25 cellular contexts compared by ENCODE assay signal in the genomic region with DNA sequence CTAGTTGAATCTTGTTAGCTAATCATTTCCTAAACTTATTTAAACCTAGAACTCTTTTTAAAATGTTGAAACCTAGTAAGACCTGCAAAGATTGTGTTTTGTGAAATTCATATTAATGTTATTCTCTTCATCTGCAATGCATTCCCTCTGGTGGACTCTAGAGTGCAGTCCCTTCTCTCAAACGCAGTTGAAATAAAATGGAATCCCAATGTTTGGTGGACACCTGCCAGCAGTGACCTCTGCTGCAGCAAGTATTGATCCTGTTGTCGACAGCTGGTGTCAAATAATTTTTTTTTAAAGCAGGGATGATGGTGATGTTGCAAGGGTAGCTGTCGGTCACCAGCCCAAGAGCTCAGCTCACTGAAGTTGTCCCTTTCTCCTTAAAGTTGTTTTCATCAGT.
"Had no signal": no experiment of that assay in that cellular context is flagged by ENCODE, and none has a peak within 500 bp of the region (broad histone marks: within the 10 kb centered on the region; RNA-seq: fewer than 3 reads in every experiment).

No MANE protein-coding gene starts in this region.

- DNase-seq: activated CD4-positive, alpha-beta T cell treated with anti-CD3 and anti-CD28 coated beads for 36 hours; activated CD4-positive, alpha-beta T cell treated with anti-CD3 and anti-CD28 coated beads, Interleukin-2, amount 10 ng/mL, durations not matched to agents 7 days and 5 days; activated CD4-positive, alpha-beta T cell treated with anti-CD3 and anti-CD28 coated beads, Interleukin-2, amount 50 U/mL, for 48 hours; activated CD8-positive, alpha-beta T cell treated with anti-CD3 and anti-CD28 coated beads, Interleukin-2, amount 10 ng/mL, durations not matched to agents 7 days and 5 days; activated gamma-delta T cell; activated naive CD4-positive, alpha-beta T cell treated with Interleukin-2 at 50 U/mL for 16 hours; activated naive CD8-positive, alpha-beta T cell treated with anti-CD3 and anti-CD28 coated beads, Interleukin-2, amount 10 ng/mL, durations not matched to agents 7 days and 5 days; activated T-cell treated with anti-CD3 and anti-CD28 coated beads, Interleukin-2, amount 50 U/mL, for 24 hours; amygdala; body of pancreas; Karpas-422; KBM-7; NCI-H1105 treated with DMSO at 0.1 percent for 48 hours; NCI-H1436; NCI-H187; NCI-H2029 treated with DMSO at 0.1 percent for 48 hours; NCI-H2107; NCI-H2171; NCI-H510A; NCI-H526; Right ventricle myocardium superior; SK-N-SH had no signal

- ATAC-seq: activated CD4-positive, alpha-beta T cell treated with anti-CD3 and anti-CD28 coated beads for 36 hours; activated CD4-positive, CD25-positive, alpha-beta regulatory T cell treated with anti-CD3 and anti-CD28 coated beads, Interleukin-2, amount 50 U/mL, for 24 hours; activated CD8-positive, alpha-beta T cell treated with anti-CD3 and anti-CD28 coated beads, Interleukin-2, amount 10 ng/mL, durations not matched to agents 7 days and 5 days; body of pancreas; WTC11 had no signal

- H3K27ac ChIP-seq: body of pancreas, breast epithelium had no signal
